Comparison of ENCODE assay signal across 21 cellular contexts in genomic region chr2:10053351-10053750, GRCh38. TPM values are rescaled to one million over a fixed set of nuclear protein-coding genes. Genes with fewer than 3 reads are reported as not detected.
DNase-seq lines count a peak whose midpoint lies in the region; ATAC-seq, FAIRE-seq and TF ChIP-seq lines count a peak whose summit lies in the region.
"Had no signal": no experiment of that assay in that cellular context is flagged by ENCODE, and none has a peak within 500 bp of the region (broad histone marks: within the 10 kb centered on the region; RNA-seq: fewer than 3 reads in every experiment).

No MANE protein-coding gene starts in this region.

- H3K27me3 Mint-ChIP-seq in nephron progenitor cell (ENCODE audit: low read depth, poor library complexity) = peaks cover 3% of the 10 kb centered on the region
- no peaks in the 10 kb centered on the region; the same call in none of the 2 replicates for H3K27me3 Mint-ChIP-seq in HFFc6 (ENCODE audit: insufficient read depth)

- H3K36me3 ChIP-seq in GM12878 (ENCODE audit: control insufficient read depth in 2 of 2, insufficient read depth in 2 of 2, low read length in 1 of 2) (no peaks in the 10 kb centered on the region), urinary bladder (ENCODE audit: insufficient read depth) (no peaks in the 10 kb centered on the region)

- FAIRE-seq in GM12878 (lab: Jason Lieb, UNC) = peak; percentile 27
- FAIRE-seq: H1 had no signal

- no peak for TF ChIP-seq POLR2A in GM12878 (IDR thresholded peaks at IDR 0.05; ENCODE audit: low read depth, low read length)

- intact Hi-C loops in GM12878 (cut with micrococcal nuclease; ENCODE audit: unreplicated experiment) = no loop called here

- H3K4me1 ChIP-seq in GM12878 (ENCODE audit: control insufficient read depth, insufficient read depth, low read length) = no peaks in the 10 kb centered on the region
- peaks cover 2% of the 10 kb centered on the region for H3K4me1 ChIP-seq in urinary bladder (ENCODE audit: insufficient read depth)

- H3K9ac ChIP-seq in GM12878 (ENCODE audit: control insufficient read depth, insufficient read depth, low read length) = no peak overlapping the region

- no TSS peak for BruUV-seq in GM12878 (replicated peaks; lab: Mats Ljungman, UMichigan)

- H2AFZ ChIP-seq in GM12878 (ENCODE audit: control insufficient read depth, low read depth, low read length) = no peak overlapping the region
- H2AFZ ChIP-seq: PC-9 had no signal

- 70% methylated on average over 4 of the region's 4 CpGs for WGBS in GM12878 (ENCODE audit: insufficient coverage, insufficient replicate concordance, low lambda C conversion rate, missing lambda C conversion rate)
- WGBS in urinary bladder = 71% methylated on average over 4 of the region's 4 CpGs

- H3K27ac ChIP-seq in GM12878 (ENCODE audit: control insufficient read depth, insufficient read depth) (no peak overlapping the region), urinary bladder (ENCODE audit: low read depth) (peak overlapping the region; percentile 28)
- H3K27ac ChIP-seq: HL-60, PC-9, SJSA1 had no signal

- peaks cover 50% of the 10 kb centered on the region for H3K36me3 Mint-ChIP-seq in nephron progenitor cell (ENCODE audit: low read depth)
- 0 out of 2 replicates have a peak, but pooled peaks cover 4% of the 10 kb centered on the region for H3K36me3 Mint-ChIP-seq in HFFc6 (ENCODE audit: low read depth)

- no peaks in the 10 kb centered on the region for H3K79me2 ChIP-seq in GM12878 (ENCODE audit: control insufficient read depth, insufficient read depth, low read length)

- TF ChIP-seq RAD21 in GM12878 (IDR thresholded peaks at IDR 0.05; ENCODE audit: insufficient read depth, low read depth, low read length) = no peak

- DNase-seq in LNCaP clone FGC (ENCODE audit: low read depth) (peak; percentile 46), GM12878 (ENCODE audit: low read depth, low spot score) (no peak), nephron progenitor cell (no peak), HFFc6 (no peak)
- no peak for DNase-seq in activated naive CD4-positive, alpha-beta T cell (lab: John Stamatoyannopoulos, UW)
- DNase-seq: Calu3, HCEC 1CT, NCI-H1092, NCI-H1417 treated with DMSO at 0.1 percent for 48 hours, NCI-H1694 treated with DMSO at 0.1 percent for 48 hours, NCI-H2171 treated with DMSO at 0.1 percent for 48 hours, NCI-H446, NCI-H526, PC-9 had no signal

- TF ChIP-seq CTCF in LNCaP clone FGC (IDR thresholded peaks at IDR 0.05; ENCODE audit: control insufficient read depth, extremely low read depth, insufficient read depth) (no peak), GM12878 (IDR thresholded peaks at IDR 0.05 in 2 of 3, conservative IDR thresholded peaks at IDR 0.05 in 1 of 3; ENCODE audit: control insufficient read depth in 2 of 3, extremely low read depth in 1 of 3, insufficient read depth in 1 of 3, low read depth in 3 of 3, low read length in 3 of 3) (no peak), nephron progenitor cell (IDR thresholded peaks at IDR 0.05) (no peak), HFFc6 (IDR thresholded peaks at IDR 0.05) (no peak)

- no peak overlapping the region for H3K4me3 ChIP-seq in LNCaP clone FGC (ENCODE audit: low read depth, low read length)
- H3K4me3 ChIP-seq in GM12878 = no peak overlapping the region
- no peak overlapping the region for H3K4me3 ChIP-seq in urinary bladder (ENCODE audit: low read depth, low read length)
- H3K4me3 ChIP-seq: PC-9, SJSA1 had no signal

- H3K27me3 ChIP-seq in GM12878 (replicated peaks in 1 of 2; ENCODE audit: control insufficient read depth in 2 of 2, insufficient read depth in 2 of 2, low read length in 1 of 2) = no peaks in the 10 kb centered on the region; a peak in 1 of 4 replicates
- H3K27me3 ChIP-seq: SJSA1 had no signal

- TF ChIP-seq EP300 in GM12878 (IDR thresholded peaks at IDR 0.05; ENCODE audit: borderline replicate concordance in 1 of 2, control insufficient read depth in 1 of 2, low read depth in 2 of 2, low read length in 2 of 2) = no peak

- CTCF ChIA-PET in GM12878 (lab: Yijun Ruan, JAX) = interaction anchor here (0.8 to 10.0 kb wide), 8 partner anchors 10 to 283 kb away, joined by 3 to 164 read pairs (median 4); partner anchors contain the start of gene KLF11

- in situ Hi-C loops in GM12878 (cut with MboI) = no loop called here

- no peaks in the 10 kb centered on the region for H4K20me1 ChIP-seq in GM12878 (ENCODE audit: control insufficient read depth, insufficient read depth)

- ATAC-seq in GM12878 = no peak
- ATAC-seq in GM19455 (IDR thresholded peaks at IDR 0.05; ENCODE audit: unreplicated experiment) = no peak
- ATAC-seq: Right ventricle myocardium inferior had no signal

- peaks cover 52% of the 10 kb centered on the region for H3K4me1 Mint-ChIP-seq in nephron progenitor cell
- H3K4me1 Mint-ChIP-seq in HFFc6 (ENCODE audit: low read depth) = peaks cover 10% of the 10 kb centered on the region

- no peak overlapping the region for H3K4me3 Mint-ChIP-seq in nephron progenitor cell
- no peak overlapping the region for H3K4me3 Mint-ChIP-seq in HFFc6

- POLR2A ChIA-PET in GM12878 (lab: Charles Lee) = no interaction called here

- H3K27ac Mint-ChIP-seq in nephron progenitor cell (peak overlapping the region; percentile 86), HFFc6 (no peak overlapping the region)

- no peaks in the 10 kb centered on the region for H3K9me3 Mint-ChIP-seq in nephron progenitor cell
- no peaks in the 10 kb centered on the region for H3K9me3 Mint-ChIP-seq in HFFc6

- no peaks in the 10 kb centered on the region for H3K9me3 ChIP-seq in GM12878 (replicated peaks; ENCODE audit: control insufficient read depth, insufficient read depth, low read length)
- H3K9me3 ChIP-seq: SJSA1 had no signal

- SMC1A ChIA-PET in GM12878 (lab: Charles Lee; ENCODE audit: uncharacterized antibody, unreplicated experiment) = interaction anchor here (0.6 to 1.3 kb wide), 3 partner anchors 70 to 240 kb away, joined by 3 to 8 read pairs (median 4); no protein-coding TSS in a partner anchor

- no peak overlapping the region for H3K4me2 ChIP-seq in GM12878 (ENCODE audit: control insufficient read depth, insufficient read depth)
- H3K4me2 ChIP-seq: PC-9 had no signal

- RAD21 ChIA-PET in GM12878 (lab: Charles Lee; ENCODE audit: unreplicated experiment) = no interaction called here

TF ChIP-seq in GM12878, 131 proteins besides CTCF, POLR2A, EP300 and RAD21 (continues in another document):
- TF ChIP-seq NFXL1 (IDR thresholded peaks at IDR 0.05; ENCODE audit: borderline replicate concordance) = no peak
- no peak for TF ChIP-seq RBBP5 (conservative IDR thresholded peaks at IDR 0.05)

RNA-seq across cellular contexts. Expression of gene KLF11, which starts 10.0 kb away (rescaled TPM):
- total RNA-seq in GM12878 (2013; cell fraction: nucleolus; rRNA removed) = 0.83 and 0.94 TPM in 2 replicates
- total RNA-seq in GM12878 (2014; rRNA removed) (0.23 and 0.27 TPM in 2 replicates), GM12878 (2014; rRNA removed; fragmentation: Illumina TruSeq; extraction: Trizol) (0.13 and 0.18 TPM in 2 replicates), GM12878 (2021) (0.18 and 0.19 TPM in 2 replicates), urinary bladder (17.7 TPM)
- polyA plus RNA-seq in GM12878 (2011; ENCODE audit: low read depth) = 0.67 TPM
- polyA plus RNA-seq in GM12878 (2011; rRNA removed) (0.53 and 0.54 TPM in 2 replicates), GM12878 (2014; fragmentation: Illumina TruSeq; extraction: Trizol) (0.21 and 0.22 TPM in 2 replicates), GM12878 (2014; fragmentation: Nextera tagmentation; extraction: Ambion mirVana) (under 1 TPM; 0.03 to 0.11 TPM), GM12878 (2014; rRNA removed) (0.13 and 0.14 TPM in 2 replicates), GM12878 (2016; fragmentation: Nextera tagmentation; extraction: Ambion mirVana) (under 1 TPM in 1 of 2 experiments, not detected in 1; 0.04 TPM), urinary bladder (20.7 TPM)
- 0.40 and 0.74 TPM in 2 replicates for polyA plus RNA-seq in GM12878 (2011; cell fraction: cytosol; rRNA removed)
- polyA plus RNA-seq in GM12878 (2011; cell fraction: nucleus; rRNA removed) = 0.18 and 0.27 TPM in 2 replicates
- polyA plus RNA-seq in GM12878 (2012) = 0.76 and 1.3 TPM in 2 replicates
- polyA minus RNA-seq in GM12878 (2011; rRNA and poly(A)+ RNA removed) = 0.46 and 1.4 TPM in 2 replicates
- polyA minus RNA-seq in GM12878 (2011; cell fraction: cytosol; rRNA and poly(A)+ RNA removed) = 0.53 and 0.83 TPM in 2 replicates
- polyA minus RNA-seq in GM12878 (2011; cell fraction: nucleus; rRNA and poly(A)+ RNA removed) = 0.12 and 0.48 TPM in 2 replicates
- total RNA-seq in HFFc6 (2021; fragmentation: NEBNext Ultra II Directional; extraction: Animal tissue kit (Norgen Biotek cat#: 25700)) = 1 to 10 TPM; 2.8 to 3.9 (median 3.6) TPM

RNA-seq across cellular contexts. Expression of gene CYS1, which starts 26.9 kb away (rescaled TPM):
- 2.1 and 2.7 TPM in 2 replicates for total RNA-seq in GM12878 (2013; cell fraction: nucleolus; rRNA removed)
- total RNA-seq in GM12878 (2014; rRNA removed) (5.8 and 7.5 TPM in 2 replicates), GM12878 (2014; rRNA removed; fragmentation: Illumina TruSeq; extraction: Trizol) (2.8 and 3.0 TPM in 2 replicates), GM12878 (2021) (5.8 and 6.4 TPM in 2 replicates), urinary bladder (7.2 TPM)
- polyA plus RNA-seq in GM12878 (2011; ENCODE audit: low read depth) = 1.5 TPM
- polyA plus RNA-seq in GM12878 (2011; rRNA removed) (2.7 and 4.2 TPM in 2 replicates), GM12878 (2014; fragmentation: Illumina TruSeq; extraction: Trizol) (0.76 and 2.1 TPM in 2 replicates), GM12878 (2014; fragmentation: Nextera tagmentation; extraction: Ambion mirVana) (under 1 TPM; 0.35 to 0.90 TPM), GM12878 (2014; rRNA removed) (4.8 and 5.1 TPM in 2 replicates), GM12878 (2016; fragmentation: Nextera tagmentation; extraction: Ambion mirVana) (1 to 10 TPM in 1 of 2 experiments, under 1 TPM in 1; 0.96 to 1.3 TPM), urinary bladder (6.2 TPM)
- 5.6 and 9.3 TPM in 2 replicates for polyA plus RNA-seq in GM12878 (2011; cell fraction: cytosol; rRNA removed)
- 4.6 and 5.1 TPM in 2 replicates for polyA plus RNA-seq in GM12878 (2011; cell fraction: nucleus; rRNA removed)
- 3.4 and 5.3 TPM in 2 replicates for polyA plus RNA-seq in GM12878 (2012)
- 1.5 and 6.0 TPM in 2 replicates for polyA minus RNA-seq in GM12878 (2011; rRNA and poly(A)+ RNA removed)
- polyA minus RNA-seq in GM12878 (2011; cell fraction: cytosol; rRNA and poly(A)+ RNA removed) = 2.1 and 3.9 TPM in 2 replicates
- 1.5 and 2.4 TPM in 2 replicates for polyA minus RNA-seq in GM12878 (2011; cell fraction: nucleus; rRNA and poly(A)+ RNA removed)
- total RNA-seq in HFFc6 (2021; fragmentation: NEBNext Ultra II Directional; extraction: Animal tissue kit (Norgen Biotek cat#: 25700)) = 1 to 10 TPM in 4 of 6 experiments, under 1 TPM in 2; 0.24 to 2.0 (median 1.4) TPM
- total RNA-seq: A673 had no signal
